In genomic region chr3:14216257-14217048, GRCh38 we compare ENCODE assay signal across 8 cellular contexts. TPM values are rescaled to one million over a fixed set of nuclear protein-coding genes. Genes with fewer than 3 reads are reported as not detected.
DNase-seq lines count a peak whose midpoint lies in the region; ATAC-seq, FAIRE-seq and TF ChIP-seq lines count a peak whose summit lies in the region.

No MANE protein-coding gene starts in this region.

- H2AFZ ChIP-seq in OCI-LY1 (ENCODE audit: low read length) (no peak overlapping the region), K562 (ENCODE audit: low read depth, low read length) (no peak overlapping the region)

- BruUV-seq in K562 (replicated peaks; lab: Mats Ljungman, UMichigan), result no TSS peak

- H3F3A ChIP-seq in OCI-LY1 (ENCODE audit: insufficient read depth, low read length), result no peaks in the 10 kb centered on the region

- no peak overlapping the region for H3K4me3 ChIP-seq in OCI-LY1 (ENCODE audit: low read depth, low read length, poor library complexity, severe bottlenecking)
- H3K4me3 ChIP-seq in K562, result no peak overlapping the region
- H3K4me3 ChIP-seq in kidney epithelial cell (ENCODE audit: low read depth, low read length), result peak overlapping the region; percentile 15

- 86% methylated on average over 22 of the region's 22 CpGs for WGBS in K562 (ENCODE audit: insufficient coverage, low coverage, missing lambda C conversion rate)

- H3K27me3 ChIP-seq in OCI-LY1 (ENCODE audit: insufficient read depth, low read length), result no peaks in the 10 kb centered on the region
- no peaks in the 10 kb centered on the region for H3K27me3 ChIP-seq in K562 (ENCODE audit: control insufficient read depth in 2 of 2, insufficient read depth in 2 of 2, low read length in 2 of 2)
- no peaks in the 10 kb centered on the region for H3K27me3 ChIP-seq in kidney epithelial cell (ENCODE audit: control insufficient read depth, insufficient read depth, low read length)

- no peak overlapping the region; the same call in 1 of the 2 replicates for H3K4me2 ChIP-seq in OCI-LY1 (ENCODE audit: low read length)
- H3K4me2 ChIP-seq in K562 (ENCODE audit: insufficient read depth, low read length), result no peak overlapping the region

- peak; percentile 79 for ATAC-seq in K562

- no peak for TF ChIP-seq RAD21 in K562 (CRISPR knock-in tag; conservative IDR thresholded peaks at IDR 0.05 in 1 of 2, IDR thresholded peaks at IDR 0.05 in 1 of 2)

- H3K79me2 ChIP-seq in OCI-LY1 (ENCODE audit: insufficient read depth, low read length), result no peaks in the 10 kb centered on the region
- no peaks in the 10 kb centered on the region for H3K79me2 ChIP-seq in K562 (ENCODE audit: control insufficient read depth, insufficient read depth, low read length)

- H3K27ac ChIP-seq in OCI-LY1 (ENCODE audit: low read depth, low read length, poor library complexity, severe bottlenecking) (no peak overlapping the region), K562 (ENCODE audit: extremely low read depth, low read depth, low read length) (no peak overlapping the region), RWPE1 (no peak overlapping the region)

- H4K20me1 ChIP-seq in OCI-LY1 (ENCODE audit: insufficient read depth, low read length), result no peaks in the 10 kb centered on the region
- no peaks in the 10 kb centered on the region for H4K20me1 ChIP-seq in K562 (replicated peaks; ENCODE audit: control insufficient read depth, insufficient read depth, low read length)

- H3K4me1 ChIP-seq in OCI-LY1 (ENCODE audit: insufficient read depth, low read length, severe bottlenecking) (no peaks in the 10 kb centered on the region), K562 (replicated peaks in 1 of 2; ENCODE audit: control insufficient read depth in 2 of 2, insufficient read depth in 2 of 2, low read length in 2 of 2) (peaks cover 8 to 9% of the 10 kb centered on the region in 2 experiments)

- POLR2A ChIA-PET in K562 (lab: Yijun Ruan, JAX), result interaction anchor here (0.6 to 1.0 kb wide), 3 partner anchors 9 to 371 kb away, joined by 3 to 4 read pairs (median 3); no protein-coding TSS in a partner anchor
- POLR2A ChIA-PET in RWPE1 (lab: Yijun Ruan, JAX; ENCODE audit: low non-redundant PET), result no interaction called here

- no peak for TF ChIP-seq POLR2A in K562 (conservative IDR thresholded peaks at IDR 0.05)

- H3K36me3 ChIP-seq in OCI-LY1 (ENCODE audit: insufficient read depth, low read length) (no peaks in the 10 kb centered on the region; the same call in 1 of the 2 replicates), K562 (ENCODE audit: control insufficient read depth, insufficient read depth, low read length) (no peaks in the 10 kb centered on the region), kidney epithelial cell (ENCODE audit: control insufficient read depth, insufficient read depth, low read length) (no peaks in the 10 kb centered on the region)

- no peaks in the 10 kb centered on the region for H3K9me1 ChIP-seq in K562 (ENCODE audit: control insufficient read depth, insufficient read depth, low read length)

- CTCF ChIA-PET in K562 (lab: Yijun Ruan, JAX; ENCODE audit: low intra/inter-chr PET ratio) (no interaction called here), RWPE1 (lab: Yijun Ruan, JAX) (interaction anchor here (0.7 kb wide), 1 partner anchor 188 kb away, joined by 5 read pairs; no protein-coding TSS in a partner anchor)

- TF ChIP-seq CTCF in GM12873 (IDR thresholded peaks at IDR 0.05; ENCODE audit: insufficient read depth, low read depth, low read length, missing control alignments), result peak; percentile 36
- TF ChIP-seq CTCF in OCI-LY1 (IDR thresholded peaks at IDR 0.05; ENCODE audit: low read length), result peak; percentile 35
- TF ChIP-seq CTCF in K562 (IDR thresholded peaks at IDR 0.05 in 2 of 3, conservative IDR thresholded peaks at IDR 0.05 in 1 of 3; ENCODE audit: insufficient read depth in 2 of 3, low read depth in 1 of 3, low read length in 3 of 3), result peak; percentile 50 to 70 (median 66)
- TF ChIP-seq CTCF in kidney epithelial cell (IDR thresholded peaks at IDR 0.05; ENCODE audit: insufficient read depth, low read length, poor library complexity, severe bottlenecking), result peak; percentile 47
- TF ChIP-seq CTCF in RWPE1 (conservative IDR thresholded peaks at IDR 0.05; ENCODE audit: low read depth), result no peak

- in situ Hi-C loops in K562 (cut with MboI), result no loop called here

- H3K9ac ChIP-seq in OCI-LY1 (ENCODE audit: low read length) (no peak overlapping the region), K562 (ENCODE audit: insufficient read depth in 1 of 2, low read depth in 2 of 2, low read length in 2 of 2) (peak overlapping the region in 1 of 2 experiments; percentile 21; a peak in 1 of 4 replicates)

- intact Hi-C loops in K562 (cut with micrococcal nuclease), result no loop called here

- H3K9me3 ChIP-seq in OCI-LY1 (ENCODE audit: low read length) (peaks cover 4% of the 10 kb centered on the region; the same call in 1 of the 2 replicates), K562 (replicated peaks; ENCODE audit: control insufficient read depth, insufficient read depth, low read depth, low read length) (peaks cover 3% of the 10 kb centered on the region; the same call in 1 of the 2 replicates)

- no peak for TF ChIP-seq EP300 in K562 (IDR thresholded peaks at IDR 0.05; ENCODE audit: low read length)

- peak in 1 of 4 experiments; percentile 50 for DNase-seq in K562 (ENCODE audit: extremely low read depth in 1 of 4, low spot score in 3 of 4)
- no peak for DNase-seq in kidney epithelial cell (ENCODE audit: low read depth)
- DNase-seq in stimulated activated CD4-positive, alpha-beta T cell treated with anti-CD3 and anti-CD28 coated beads, Interleukin-2, amount 100 ng/mL, for 48 hours, result peak; percentile 31 to 41
- no peak for DNase-seq in NCI-H1436 treated with DMSO at 0.1 percent for 48 hours (lab: John Stamatoyannopoulos, UW)
- no peak for DNase-seq in MV-4-11 (lab: John Stamatoyannopoulos, UW)
- DNase-seq in RWPE1 (ENCODE audit: low spot score), result no peak

- FAIRE-seq in K562 (lab: Jason Lieb, UNC), result no peak

- H3K9me2 ChIP-seq in OCI-LY1 (ENCODE audit: low read depth, low read length), result no peaks in the 10 kb centered on the region

TF ChIP-seq in K562, 482 proteins besides CTCF, POLR2A, EP300 and RAD21 (continues in another document):
- TF ChIP-seq PCBP1 (IDR thresholded peaks at IDR 0.05; ENCODE audit: low read depth, low read length, poor library complexity, severe bottlenecking), result no peak
- TF ChIP-seq FOXK1 (CRISPR knock-in tag; IDR thresholded peaks at IDR 0.05; ENCODE audit: borderline replicate concordance), result no peak
- no peak for TF ChIP-seq CBX8 (IDR thresholded peaks at IDR 0.05; ENCODE audit: borderline replicate concordance, extremely low read depth, low read depth, low read length, poor library complexity, severe bottlenecking)

RNA-seq across cellular contexts. Expression of gene LSM3, which starts 37.8 kb away (rescaled TPM):
- total RNA-seq in K562 (2011; cell fraction: chromatin; rRNA removed; ENCODE audit: low replicate concordance), result 11.3 and 17.2 TPM in 2 replicates
- 7.4 and 9.3 TPM in 2 replicates for total RNA-seq in K562 (2011; cell fraction: nucleolus; rRNA removed)
- 14.2 and 25.6 TPM in 2 replicates for total RNA-seq in K562 (2011; cell fraction: nucleoplasm; rRNA removed)
- total RNA-seq in K562 (2014; rRNA removed) (32.6 and 33.8 TPM in 2 replicates), K562 (2014; rRNA removed; fragmentation: Illumina TruSeq; extraction: Trizol) (64.7 and 73.9 TPM in 2 replicates), K562 (2015; rRNA removed; fragmentation: Illumina TruSeq; extraction: Trizol) (54.4 and 61.2 TPM in 2 replicates), K562 (2021) (38.5 and 46.4 TPM in 2 replicates), kidney epithelial cell (7.4 and 9.3 TPM in 2 replicates)
- polyA plus RNA-seq in K562 (2011; rRNA removed) (34.0 and 48.7 TPM in 2 replicates), K562 (2014; fragmentation: Illumina TruSeq; extraction: Trizol) (48.6 and 55.2 TPM in 2 replicates), K562 (2014; fragmentation: Nextera tagmentation; extraction: Ambion mirVana) (100 to 1,000 TPM; 180 to 203 TPM), K562 (2014; rRNA removed) (61.6 and 75.1 TPM in 2 replicates)
- polyA plus RNA-seq in K562 (2011; cell fraction: cytosol; rRNA removed), result 3.6 and 12.9 TPM in 2 replicates
- polyA plus RNA-seq in K562 (2011; cell fraction: nucleus; rRNA removed), result 3.1 and 6.0 TPM in 2 replicates
- polyA plus RNA-seq in K562 (2012), result 31.9 and 61.8 TPM in 2 replicates
- polyA minus RNA-seq in K562 (2011; rRNA and poly(A)+ RNA removed), result 14.8 and 16.0 TPM in 2 replicates
- polyA minus RNA-seq in K562 (2011; cell fraction: cytosol; rRNA and poly(A)+ RNA removed), result 4.3 and 6.0 TPM in 2 replicates
- 5.5 and 7.6 TPM in 2 replicates for polyA minus RNA-seq in K562 (2011; cell fraction: nucleus; rRNA and poly(A)+ RNA removed)

RNA-seq across cellular contexts. Expression of gene XPC, which starts 38.1 kb away (rescaled TPM):
- 61.0 and 92.1 TPM in 2 replicates for total RNA-seq in K562 (2011; cell fraction: chromatin; rRNA removed; ENCODE audit: low replicate concordance)
- 32.5 and 33.7 TPM in 2 replicates for total RNA-seq in K562 (2011; cell fraction: nucleolus; rRNA removed)
- 45.0 and 59.2 TPM in 2 replicates for total RNA-seq in K562 (2011; cell fraction: nucleoplasm; rRNA removed)
- 51.8 and 54.1 TPM in 2 replicates for total RNA-seq in K562 (2014; rRNA removed)
- total RNA-seq in K562 (2014; rRNA removed; fragmentation: Illumina TruSeq; extraction: Trizol), result 41.2 and 49.8 TPM in 2 replicates
- 41.3 and 44.2 TPM in 2 replicates for total RNA-seq in K562 (2015; rRNA removed; fragmentation: Illumina TruSeq; extraction: Trizol)
- 44.5 and 54.0 TPM in 2 replicates for total RNA-seq in K562 (2021)
- 25.1 and 25.5 TPM in 2 replicates for polyA plus RNA-seq in K562 (2011; rRNA removed)
- 11.7 and 15.8 TPM in 2 replicates for polyA plus RNA-seq in K562 (2011; cell fraction: cytosol; rRNA removed)
- 76.2 and 81.9 TPM in 2 replicates for polyA plus RNA-seq in K562 (2011; cell fraction: nucleus; rRNA removed)
- polyA plus RNA-seq in K562 (2012), result 41.7 and 44.5 TPM in 2 replicates
- polyA plus RNA-seq in K562 (2014; fragmentation: Illumina TruSeq; extraction: Trizol), result 54.4 and 54.7 TPM in 2 replicates
- 1 to 10 TPM; 3.8 to 4.1 TPM for polyA plus RNA-seq in K562 (2014; fragmentation: Nextera tagmentation; extraction: Ambion mirVana)
- polyA plus RNA-seq in K562 (2014; rRNA removed), result 33.8 and 42.4 TPM in 2 replicates
- 30.9 and 32.3 TPM in 2 replicates for polyA minus RNA-seq in K562 (2011; rRNA and poly(A)+ RNA removed)
- 24.0 and 24.8 TPM in 2 replicates for polyA minus RNA-seq in K562 (2011; cell fraction: cytosol; rRNA and poly(A)+ RNA removed)
- polyA minus RNA-seq in K562 (2011; cell fraction: nucleus; rRNA and poly(A)+ RNA removed), result 34.9 and 53.4 TPM in 2 replicates
- 34.9 and 35.4 TPM in 2 replicates for total RNA-seq in kidney epithelial cell

Comparison
In these comparisons a context has a peak if more than half of its experiments do, and no peak if none do; other contexts are left out.
1. DNase-seq: peak in stimulated activated CD4-positive, alpha-beta T cell treated with anti-CD3 and anti-CD28 coated beads, Interleukin-2, amount 100 ng/mL, for 48 hours (2 of 2); none in kidney epithelial cell (single experiment), NCI-H1436 treated with DMSO at 0.1 percent for 48 hours (single experiment), MV-4-11 (single experiment) and RWPE1 (single experiment).